ENCODE assay signal across 20 cellular contexts in genomic region chr4:186473933-186474332, GRCh38.
"Had no signal": no experiment of that assay in that cellular context is flagged by ENCODE, and none has a peak within 500 bp of the region (broad histone marks: within the 10 kb centered on the region; RNA-seq: fewer than 3 reads in every experiment).

No MANE protein-coding gene starts in this region.

- H3K4me3 Mint-ChIP-seq: mesothelial cell of epicardium; naive thymus-derived CD4-positive, alpha-beta T cell; nephron; neural progenitor cell; stimulated activated naive B cell treated with anti-CD40 and anti-IgM and Interleukin-4, amounts not matched to agents 10 μg/mL and 1 μg/mL and 100 μg/mL, for 72 hours; stimulated activated naive CD8-positive, alpha-beta T cell treated with anti-CD3 and anti-CD28 coated beads, Interleukin-15, amount 100 ng/mL, for 72 hours had no signal

- H3K9me3 Mint-ChIP-seq: mesothelial cell of epicardium; nephron; stimulated activated naive CD8-positive, alpha-beta T cell treated with anti-CD3 and anti-CD28 coated beads, Interleukin-15, amount 100 ng/mL, for 72 hours had no signal

- H3K36me3 ChIP-seq: gastrocnemius medialis, left lung, neural progenitor cell, suprapubic skin had no signal

- H3K27me3 Mint-ChIP-seq: stimulated activated naive B cell treated with anti-CD40 and anti-IgM and Interleukin-4, amounts not matched to agents 10 μg/mL and 1 μg/mL and 100 μg/mL, for 72 hours; stimulated activated naive CD8-positive, alpha-beta T cell treated with anti-CD3 and anti-CD28 coated beads, Interleukin-15, amount 100 ng/mL, for 72 hours had no signal

- H3K4me3 ChIP-seq: dorsolateral prefrontal cortex, gastrocnemius medialis, left lung, neural progenitor cell, psoas muscle, skin epidermis, suprapubic skin had no signal

- H3K9me3 ChIP-seq: gastrocnemius medialis, left lung, psoas muscle, suprapubic skin had no signal

- ATAC-seq: gastrocnemius medialis; left lung; naive thymus-derived CD4-positive, alpha-beta T cell; psoas muscle; right cardiac atrium; stimulated activated naive B cell treated with anti-CD40 and anti-IgM and Interleukin-4, amounts not matched to agents 10 μg/mL and 1 μg/mL and 100 μg/mL, for 72 hours; stimulated activated naive CD8-positive, alpha-beta T cell treated with anti-CD3 and anti-CD28 coated beads, Interleukin-15, amount 100 ng/mL, for 72 hours had no signal

- H2AFZ ChIP-seq: neural progenitor cell had no signal

- H3K4me2 ChIP-seq: neural progenitor cell had no signal

- H3K27ac Mint-ChIP-seq: mesothelial cell of epicardium; naive thymus-derived CD4-positive, alpha-beta T cell; nephron; neural progenitor cell; stimulated activated naive B cell treated with anti-CD40 and anti-IgM and Interleukin-4, amounts not matched to agents 10 μg/mL and 1 μg/mL and 100 μg/mL, for 72 hours; stimulated activated naive CD8-positive, alpha-beta T cell treated with anti-CD3 and anti-CD28 coated beads, Interleukin-15, amount 100 ng/mL, for 72 hours had no signal

- H3K4me1 Mint-ChIP-seq: naive thymus-derived CD4-positive, alpha-beta T cell; nephron; stimulated activated naive B cell treated with anti-CD40 and anti-IgM and Interleukin-4, amounts not matched to agents 10 μg/mL and 1 μg/mL and 100 μg/mL, for 72 hours; stimulated activated naive CD8-positive, alpha-beta T cell treated with anti-CD3 and anti-CD28 coated beads, Interleukin-15, amount 100 ng/mL, for 72 hours had no signal

- DNase-seq: cerebellar nuclear complex; dorsolateral prefrontal cortex; effector CD4-positive, alpha-beta T cell; gastrocnemius medialis; kidney; left lung; mesenchymal stem cell; naive thymus-derived CD4-positive, alpha-beta T cell; psoas muscle; right cardiac atrium; stimulated activated CD4-positive, alpha-beta T cell treated with anti-CD3 and anti-CD28 coated beads, Interleukin-15, amount 100 ng/mL, for 24 hours; stimulated activated CD4-positive, alpha-beta T cell treated with anti-CD3 and anti-CD28 coated beads, Interleukin-2, amount 100 ng/mL, for 48 hours; stimulated activated naive B cell treated with anti-CD40 and anti-IgM and Interleukin-4, amounts not matched to agents 10 μg/mL and 1 μg/mL and 100 μg/mL, for 72 hours; stimulated activated naive CD8-positive, alpha-beta T cell treated with anti-CD3 and anti-CD28 coated beads, Interleukin-15, amount 100 ng/mL, for 72 hours; trophoblast cell had no signal

- H3K36me3 Mint-ChIP-seq: mesothelial cell of epicardium; naive thymus-derived CD4-positive, alpha-beta T cell; neural progenitor cell; stimulated activated naive B cell treated with anti-CD40 and anti-IgM and Interleukin-4, amounts not matched to agents 10 μg/mL and 1 μg/mL and 100 μg/mL, for 72 hours had no signal

- H3K27me3 ChIP-seq: gastrocnemius medialis, left lung, neural progenitor cell, suprapubic skin had no signal

- H3K27ac ChIP-seq: dorsolateral prefrontal cortex, gastrocnemius medialis, left lung, neural progenitor cell, psoas muscle, skin epidermis, suprapubic skin had no signal

- H3K4me1 ChIP-seq: gastrocnemius medialis, left lung, psoas muscle, suprapubic skin had no signal

- FAIRE-seq: kidney had no signal

- H3K9ac ChIP-seq: neural progenitor cell had no signal
